ENCODE assay signal across 8 cellular contexts in genomic region chr1:27556781-27557595, GRCh38. TPM values are rescaled to one million over a fixed set of nuclear protein-coding genes. Genes with fewer than 3 reads are reported as not detected.
A peak's percentile ranks its signal among the peaks of the same experiment; 100 is the strongest.
DNase-seq lines count a peak whose midpoint lies in the region; ATAC-seq and TF ChIP-seq lines count a peak whose summit lies in the region.

No MANE protein-coding gene starts in this region.

- H3K9me3 Mint-ChIP-seq in activated T-cell treated with anti-CD3 and anti-CD28 coated beads, Interleukin-2, amount 50 U/mL, for 4 hours: no peaks in the 10 kb centered on the region
- H3K9me3 Mint-ChIP-seq in naive B cell: no peaks in the 10 kb centered on the region

- peaks cover 2% of the 10 kb centered on the region in 2 experiments; a peak in 1 of 4 replicates for H3K36me3 ChIP-seq in HCT116 (ENCODE audit: control insufficient read depth in 1 of 2, insufficient read depth in 2 of 2, low read length in 2 of 2)

- DNase-seq in HCT116 (ENCODE audit: low read depth, low spot score): peak; percentile 77
- peak; percentile 85 for DNase-seq in OCI-M1 (lab: John Stamatoyannopoulos, UW)
- DNase-seq in activated T-cell treated with anti-CD3 and anti-CD28 coated beads, Interleukin-2, amount 50 U/mL, for 4 hours: peak; percentile 74
- peak; percentile 97 for DNase-seq in fibroblast of gingiva (ENCODE audit: low read depth)
- peak; percentile 72 for DNase-seq in naive B cell
- peak; percentile 59 to 67 for DNase-seq in stimulated activated CD8-positive, alpha-beta memory T cell treated with anti-CD3 and anti-CD28 coated beads, Interleukin-7, amount 100 ng/mL, for 4 hours (ENCODE audit: low read depth in 2 of 2)

- H3K27me3 Mint-ChIP-seq in activated T-cell treated with anti-CD3 and anti-CD28 coated beads, Interleukin-2, amount 50 U/mL, for 4 hours (ENCODE audit: low read depth): no peaks in the 10 kb centered on the region
- H3K27me3 Mint-ChIP-seq in naive B cell: no peaks in the 10 kb centered on the region

- H3K79me2 ChIP-seq in HCT116 (ENCODE audit: insufficient read depth, low read length): peaks cover 19% of the 10 kb centered on the region; the same call in 1 of the 2 replicates

- H3K27ac ChIP-seq in C4-2B (peak overlapping the region; percentile 8), HCT116 (ENCODE audit: low read depth, low read length) (peak overlapping the region; percentile 87)

- H3K4me3 ChIP-seq in HCT116 (replicated peaks in 1 of 2; ENCODE audit: low read depth in 1 of 2, low read length in 2 of 2): peak overlapping the region; percentile 26 to 30

- H3K4me1 Mint-ChIP-seq in activated T-cell treated with anti-CD3 and anti-CD28 coated beads, Interleukin-2, amount 50 U/mL, for 4 hours (ENCODE audit: low read depth): peaks cover 26% of the 10 kb centered on the region
- H3K4me1 Mint-ChIP-seq in naive B cell: peaks cover 40 to 53% (median 46%) of the 10 kb centered on the region in 3 donors

- H3K4me1 ChIP-seq in HCT116 (ENCODE audit: control insufficient read depth in 1 of 2, insufficient read depth in 2 of 2, low read length in 2 of 2): peaks cover 23 to 48% of the 10 kb centered on the region in 2 experiments

- TF ChIP-seq CTCF in C4-2B (conservative IDR thresholded peaks at IDR 0.05) (peak; percentile 91), HCT116 (IDR thresholded peaks at IDR 0.05 in 2 of 3, conservative IDR thresholded peaks at IDR 0.05 in 1 of 3; ENCODE audit: borderline replicate concordance in 1 of 3, insufficient read depth in 1 of 3, low read depth in 2 of 3, low read length in 2 of 3) (peak in 2 of 3 experiments; percentile 86 to 90; a peak in 5 of 6 replicates)

- BruUV-seq in HCT116 (replicated peaks; lab: Mats Ljungman, UMichigan): no TSS peak

- no peaks in the 10 kb centered on the region for H3K9me3 ChIP-seq in HCT116 (ENCODE audit: control insufficient read depth in 1 of 2, insufficient read depth in 1 of 2, low read depth in 1 of 2, low read length in 2 of 2)

- TF ChIP-seq POLR2A in HCT116 (IDR thresholded peaks at IDR 0.05; ENCODE audit: borderline replicate concordance, extremely low read depth, insufficient read depth, insufficient read length): no peak

- intact Hi-C loops in HCT116 (cut with micrococcal nuclease): loop anchor here (1.0 kb wide), 2 partner anchors 44 to 47 kb away; partner anchors contain the start of gene AHDC1

- ATAC-seq in HCT116 (peak; percentile 85), naive B cell (ENCODE audit: low read depth in 2 of 2) (peak; percentile 77 to 87), GM21825 (IDR thresholded peaks at IDR 0.05; ENCODE audit: unreplicated experiment) (no peak)
- ATAC-seq in activated T-cell treated with anti-CD3 and anti-CD28 coated beads, Interleukin-2, amount 50 U/mL, for 4 hours: peak; percentile 78 to 82

- peak; percentile 86 for TF ChIP-seq RAD21 in HCT116 (IDR thresholded peaks at IDR 0.05; ENCODE audit: low read depth)

- no peak overlapping the region for H2AFZ ChIP-seq in HCT116 (ENCODE audit: low read depth, low read length, poor library complexity, severe bottlenecking)

- RAD21 ChIA-PET in HCT116 (lab: Charles Lee; ENCODE audit: low non-redundant PET in 1 of 2, low total read pairs in 2 of 2, uncharacterized antibody in 2 of 2, unreplicated experiment in 2 of 2): interaction anchor here (0.7 to 1.9 kb wide), 12 partner anchors 18 to 141 kb away, joined by 3 to 21 read pairs (median 4); partner anchors contain the start of gene AHDC1 (in 2 of the 2)

- H3K9ac ChIP-seq in HCT116 (ENCODE audit: low read length): peak overlapping the region; percentile 61

- H3K27me3 ChIP-seq in HCT116 (ENCODE audit: insufficient read depth, low read length): no peaks in the 10 kb centered on the region

- CTCF ChIA-PET in HCT116 (lab: Charles Lee): interaction anchor here (0.6 to 3.0 kb wide), 38 partner anchors 8 to 1320 kb away, joined by 3 to 49 read pairs (median 6); partner anchors contain the start of gene AHDC1

- H4K20me1 ChIP-seq in HCT116 (ENCODE audit: insufficient read depth): no peaks in the 10 kb centered on the region

- H3K4me3 Mint-ChIP-seq in activated T-cell treated with anti-CD3 and anti-CD28 coated beads, Interleukin-2, amount 50 U/mL, for 4 hours: no peak overlapping the region
- H3K4me3 Mint-ChIP-seq in naive B cell: peak overlapping the region in 7 of 8 donors; percentile 17 to 83 (median 71)

- POLR2A ChIA-PET in HCT116 (lab: Charles Lee): interaction anchor here (0.7 to 2.2 kb wide), 13 partner anchors 9 to 693 kb away, joined by 3 to 8 read pairs (median 6); partner anchors contain the start of genes AHDC1 and WASF2

- peak overlapping the region in 5 of 6 donors; percentile 3 to 89 (median 86) for H3K27ac Mint-ChIP-seq in naive B cell

- H3K4me2 ChIP-seq in HCT116 (ENCODE audit: low read length): peak overlapping the region; percentile 77

- H3K36me3 Mint-ChIP-seq in activated T-cell treated with anti-CD3 and anti-CD28 coated beads, Interleukin-2, amount 50 U/mL, for 4 hours (ENCODE audit: insufficient read depth): peaks cover 3% of the 10 kb centered on the region
- no peaks in the 10 kb centered on the region for H3K36me3 Mint-ChIP-seq in naive B cell

- H3K9me2 ChIP-seq in HCT116 (ENCODE audit: insufficient read depth): no peaks in the 10 kb centered on the region

TF ChIP-seq in HCT116, 20 proteins besides CTCF, POLR2A, EP300 and RAD21:
- TF ChIP-seq POLR2AphosphoS5 (IDR thresholded peaks at IDR 0.05; ENCODE audit: low read depth, low read length) (peak; percentile 10; the same call in 1 of the 2 replicates), CBX3 (IDR thresholded peaks at IDR 0.05; ENCODE audit: low read depth) (no peak)

RNA-seq across cellular contexts. Expression of gene AHDC1, which starts 47.0 kb away (rescaled TPM):
- 33.7 TPM for total RNA-seq in HCT116 (2021; ENCODE audit: unreplicated experiment)
- 26.1 and 30.5 TPM in 2 replicates for polyA plus RNA-seq in HCT116 (2012)
- total RNA-seq in activated T-cell treated with anti-CD3 and anti-CD28 coated beads, Interleukin-2, amount 50 U/mL, for 4 hours: 1 to 10 TPM; 7.6 to 9.4 (median 8.6) TPM
- 1 to 10 TPM in 3 of 6 donors, under 1 TPM in 3; 0.15 to 2.3 (median 0.91) TPM for polyA plus RNA-seq in naive B cell (ENCODE audit: low read depth in 6 of 6)
